32 cellular contexts compared by ENCODE assay signal in genomic region chr10:51918451-51918850, GRCh38.
DNase-seq lines count a peak whose midpoint lies in the region; ATAC-seq, FAIRE-seq and TF ChIP-seq lines count a peak whose summit lies in the region.
"Had no signal": no experiment of that assay in that cellular context is flagged by ENCODE, and none has a peak within 500 bp of the region (broad histone marks: within the 10 kb centered on the region; RNA-seq: fewer than 3 reads in every experiment).

No MANE protein-coding gene starts in this region.

- H3K27me3 ChIP-seq in SK-N-SH (ENCODE audit: insufficient read depth) (no peaks in the 10 kb centered on the region), H1 (replicated peaks in 1 of 4; ENCODE audit: control insufficient read depth in 3 of 4, extremely low read depth in 1 of 4, insufficient read depth in 3 of 4, low read length in 3 of 4) (no peaks in the 10 kb centered on the region), adrenal gland (no peaks in the 10 kb centered on the region)
- H3K27me3 ChIP-seq: esophagus muscularis mucosa, foreskin keratinocyte, left lung had no signal

- H3K4me1 Mint-ChIP-seq in neural crest cell, result peaks cover 27% of the 10 kb centered on the region
- H3K4me1 Mint-ChIP-seq: activated CD4-positive, alpha-beta T cell treated with anti-CD3 and anti-CD28 coated beads for 36 hours; memory B cell had no signal

- H2BK12ac ChIP-seq in H1 (ENCODE audit: low read depth, low read length), result no peak overlapping the region

- H3K4me2 ChIP-seq in SK-N-SH (no peak overlapping the region), H1 (ENCODE audit: insufficient read depth in 1 of 2, low read depth in 2 of 2, low read length in 2 of 2) (no peak overlapping the region)

- H3K27ac ChIP-seq in SK-N-SH (ENCODE audit: low read depth in 2 of 2, low read length in 1 of 2) (peak overlapping the region in 1 of 2 experiments; percentile 80; a peak in 2 of 4 replicates), H1 (ENCODE audit: low read depth, low read length) (no peak overlapping the region), adrenal gland (no peak overlapping the region)
- H3K27ac ChIP-seq: 22Rv1, C4-2B, esophagus muscularis mucosa, foreskin keratinocyte had no signal

- H3K9ac ChIP-seq in SK-N-SH, result no peak overlapping the region
- no peak overlapping the region for H3K9ac ChIP-seq in H1 (replicated peaks in 1 of 4; ENCODE audit: extremely low read depth in 1 of 4, low read depth in 3 of 4, low read length in 3 of 4)

- DNase-seq in SK-N-SH (no peak), H1 (ENCODE audit: low read depth in 1 of 2, low spot score in 2 of 2) (no peak), neural crest cell (ENCODE audit: low read depth, low spot score) (no peak), NCI-H2227 treated with DMSO at 0.1 percent for 48 hours (lab: John Stamatoyannopoulos, UW) (no peak), DMS153 treated with DMSO at 0.1 percent for 48 hours (lab: John Stamatoyannopoulos, UW; ENCODE audit: unreplicated experiment) (no peak), adrenal gland (no peak)
- no peak for DNase-seq in activated CD4-positive, CD25-positive, alpha-beta regulatory T cell (lab: John Stamatoyannopoulos, UW)
- DNase-seq: activated CD4-positive, alpha-beta T cell treated with anti-CD3 and anti-CD28 coated beads for 36 hours; activated CD8-positive, alpha-beta T cell treated with anti-CD3 and anti-CD28 coated beads for 36 hours; COR-L47; DMS79; foreskin keratinocyte; GDM1; left lung; MV-4-11; NCI-H1436; NCI-H2081; NCI-H345; SHP77 treated with DMSO at 0.1 percent for 48 hours; stimulated activated CD4-positive, alpha-beta T cell treated with anti-CD3 and anti-CD28 coated beads, Interleukin-15, amount 100 ng/mL, for 24 hours; stimulated activated CD4-positive, alpha-beta T cell treated with anti-CD3 and anti-CD28 coated beads, Interleukin-4, amount 100 ng/mL, for 4 hours; SW 1271 had no signal

- H2AK5ac ChIP-seq in H1 (ENCODE audit: low read depth, low read length), result no peak overlapping the region

- H3F3A ChIP-seq in SK-N-SH (replicated peaks; ENCODE audit: insufficient read depth), result no peaks in the 10 kb centered on the region

- intact Hi-C loops in adrenal gland (cut with DNase I), result no loop called here

- H3K4me1 ChIP-seq in SK-N-SH (ENCODE audit: control insufficient read depth in 1 of 2, insufficient read depth in 2 of 2, low read depth in 1 of 2, low read length in 1 of 2) (peaks cover 0 to 6% of the 10 kb centered on the region in 2 experiments; a peak in 2 of 4 replicates), H1 (replicated peaks in 1 of 4; ENCODE audit: control insufficient read depth in 3 of 4, insufficient read depth in 4 of 4, low read length in 3 of 4) (peaks cover 0 to 14% (median 3%) of the 10 kb centered on the region in 4 experiments; a peak in 4 of 7 replicates), adrenal gland (replicated peaks in 1 of 2) (peaks cover 0 to 7% of the 10 kb centered on the region in 2 donors)
- H3K4me1 ChIP-seq: esophagus muscularis mucosa, foreskin keratinocyte, left lung had no signal

- no peaks in the 10 kb centered on the region for H3K23me2 ChIP-seq in H1 (ENCODE audit: low read depth, low read length)

- H4K91ac ChIP-seq in H1 (replicated peaks; ENCODE audit: insufficient read length, low read length), result no peak overlapping the region

- H4K20me1 ChIP-seq in SK-N-SH (ENCODE audit: insufficient read depth) (no peaks in the 10 kb centered on the region), H1 (replicated peaks in 1 of 2; ENCODE audit: control insufficient read depth in 1 of 2, insufficient read depth in 2 of 2, low read length in 2 of 2) (no peaks in the 10 kb centered on the region)

- no peaks in the 10 kb centered on the region for H3K79me1 ChIP-seq in H1 (ENCODE audit: low read depth, low read length)

- H3K23ac ChIP-seq in H1 (ENCODE audit: insufficient read length), result no peak overlapping the region

- no peak overlapping the region for H3K4ac ChIP-seq in H1 (replicated peaks; ENCODE audit: insufficient read length, low read depth, low read length)

- H4K8ac ChIP-seq in H1 (ENCODE audit: extremely low read depth, insufficient read depth, low read length), result no peak overlapping the region

- TF ChIP-seq EP300 in SK-N-SH (IDR thresholded peaks at IDR 0.05; ENCODE audit: borderline replicate concordance in 1 of 2, low read depth in 1 of 2, low read length in 1 of 2), result no peak
- no peak for TF ChIP-seq EP300 in H1 (IDR thresholded peaks at IDR 0.05; ENCODE audit: borderline replicate concordance in 1 of 2, low read depth in 2 of 2, low read length in 2 of 2)

- no peak overlapping the region for H2BK15ac ChIP-seq in H1 (ENCODE audit: low read length)

- H4K5ac ChIP-seq in H1 (ENCODE audit: insufficient read length, low read depth, low read length), result no peak overlapping the region

- H3K27ac Mint-ChIP-seq in neural crest cell (ENCODE audit: unreplicated experiment), result peak overlapping the region; percentile 30
- H3K27ac Mint-ChIP-seq: activated CD4-positive, alpha-beta T cell treated with anti-CD3 and anti-CD28 coated beads for 36 hours; activated CD8-positive, alpha-beta T cell treated with anti-CD3 and anti-CD28 coated beads for 36 hours; activated naive CD8-positive, alpha-beta T cell; memory B cell had no signal

- H3K36me3 ChIP-seq in SK-N-SH (replicated peaks in 1 of 2; ENCODE audit: control insufficient read depth in 1 of 2, insufficient read depth in 2 of 2, low read length in 1 of 2), result no peaks in the 10 kb centered on the region
- H3K36me3 ChIP-seq in H1 (ENCODE audit: control insufficient read depth in 2 of 4, insufficient read depth in 4 of 4, low read length in 3 of 4), result no peaks in the 10 kb centered on the region
- H3K36me3 ChIP-seq in adrenal gland (replicated peaks in 1 of 2), result no peaks in the 10 kb centered on the region
- H3K36me3 ChIP-seq: esophagus muscularis mucosa, left lung had no signal

- H3K79me2 ChIP-seq in SK-N-SH (ENCODE audit: insufficient read depth) (no peaks in the 10 kb centered on the region), H1 (ENCODE audit: control insufficient read depth in 1 of 2, insufficient read depth in 2 of 2, low read length in 2 of 2) (no peaks in the 10 kb centered on the region)

- no peak overlapping the region for H3K18ac ChIP-seq in H1 (ENCODE audit: extremely low read depth, low read length)

- H3K9me3 Mint-ChIP-seq in neural crest cell, result no peaks in the 10 kb centered on the region
- H3K9me3 Mint-ChIP-seq: activated CD8-positive, alpha-beta T cell treated with anti-CD3 and anti-CD28 coated beads for 36 hours; memory B cell had no signal

- H3K56ac ChIP-seq in H1 (replicated peaks; ENCODE audit: insufficient read length, low read depth, low read length), result no peak overlapping the region

- no peaks in the 10 kb centered on the region for H3K9me2 ChIP-seq in SK-N-SH

- H3K4me3 Mint-ChIP-seq in neural crest cell, result peak overlapping the region; percentile 31
- H3K4me3 Mint-ChIP-seq: activated CD4-positive, alpha-beta T cell treated with anti-CD3 and anti-CD28 coated beads for 36 hours; activated CD8-positive, alpha-beta T cell treated with anti-CD3 and anti-CD28 coated beads for 36 hours; activated naive CD8-positive, alpha-beta T cell; memory B cell had no signal

- peak; percentile 58 for FAIRE-seq in H1 (lab: Jason Lieb, UNC)
- FAIRE-seq: GM19239, H54, islet of Langerhans had no signal

- H3K9me3 ChIP-seq in SK-N-SH, result no peaks in the 10 kb centered on the region
- no peaks in the 10 kb centered on the region for H3K9me3 ChIP-seq in H1 (ENCODE audit: insufficient read depth in 2 of 2, low read depth in 1 of 2, low read length in 1 of 2)
- H3K9me3 ChIP-seq in adrenal gland (replicated peaks in 1 of 3), result no peaks in the 10 kb centered on the region
- H3K9me3 ChIP-seq: esophagus muscularis mucosa, left lung had no signal

- peak; percentile 47 for ATAC-seq in SK-N-SH treated with all-trans-retinoic acid at 6 μM for 48 hours
- ATAC-seq: activated CD4-positive, alpha-beta T cell treated with anti-CD3 and anti-CD28 coated beads for 36 hours; activated CD8-positive, alpha-beta T cell treated with anti-CD3 and anti-CD28 coated beads for 36 hours; foreskin keratinocyte; left lung; Panc1 had no signal

- WGBS in SK-N-SH (ENCODE audit: low lambda C conversion rate), result 12% methylated on average over 2 of the region's 2 CpGs
- 50% methylated on average over 2 of the region's 2 CpGs; no CpG with 5 or more reads in 1 of the 2 experiments for WGBS in H1 (ENCODE audit: extremely low coverage in 1 of 2, insufficient coverage in 1 of 2, insufficient read length in 1 of 2, insufficient replicate concordance in 2 of 2, low coverage in 1 of 2, low lambda C conversion rate in 2 of 2, missing lambda C conversion rate in 1 of 2), 2 experiments
- WGBS in adrenal gland, 4 donors, result 33 to 55% (median 42%) methylated on average over 2 of the region's 2 CpGs

- H3K14ac ChIP-seq in H1 (ENCODE audit: insufficient read length), result no peak overlapping the region

- H2BK120ac ChIP-seq in H1 (replicated peaks; ENCODE audit: low read depth, low read length), result no peak overlapping the region

- H3K36me3 Mint-ChIP-seq in neural crest cell (ENCODE audit: low read depth), result no peaks in the 10 kb centered on the region
- H3K36me3 Mint-ChIP-seq: activated naive CD8-positive, alpha-beta T cell; memory B cell had no signal

- H2BK20ac ChIP-seq in H1 (ENCODE audit: low read length), result no peak overlapping the region

- TF ChIP-seq RAD21 in SK-N-SH (IDR thresholded peaks at IDR 0.05; ENCODE audit: low read length) (no peak), H1 (IDR thresholded peaks at IDR 0.05 in 1 of 2, conservative IDR thresholded peaks at IDR 0.05 in 1 of 2; ENCODE audit: low read depth in 2 of 2, low read length in 2 of 2) (no peak)

- H3K4me3 ChIP-seq in SK-N-SH (ENCODE audit: low read depth in 2 of 2, low read length in 1 of 2) (no peak overlapping the region), H1 (ENCODE audit: extremely low read depth in 1 of 4, insufficient read depth in 2 of 4, low read depth in 3 of 4, low read length in 4 of 4) (no peak overlapping the region), adrenal gland (no peak overlapping the region)
- H3K4me3 ChIP-seq: esophagus muscularis mucosa, left lung had no signal

- no peaks in the 10 kb centered on the region for H3K27me3 Mint-ChIP-seq in neural crest cell (ENCODE audit: low read depth)
- H3K27me3 Mint-ChIP-seq: activated naive CD8-positive, alpha-beta T cell; memory B cell had no signal

- H2BK5ac ChIP-seq in H1 (ENCODE audit: low read depth, low read length), result no peak overlapping the region

- POLR2A ChIA-PET in SK-N-SH (lab: Yijun Ruan, JAX), result interaction anchor here (1.3 kb wide), 1 partner anchor 12 kb away, joined by 3 read pairs; no protein-coding TSS in a partner anchor
- POLR2A ChIA-PET in H1 (lab: Charles Lee; ENCODE audit: partially characterized antibody), result interaction anchor here (0.5 kb wide), 1 partner anchor 11 kb away, joined by 3 read pairs; no protein-coding TSS in a partner anchor

- no peak for TF ChIP-seq CTCF in SK-N-SH (IDR thresholded peaks at IDR 0.05)
- TF ChIP-seq CTCF in H1 (IDR thresholded peaks at IDR 0.05; ENCODE audit: control extremely low read depth in 1 of 3, insufficient read depth in 1 of 3, low read depth in 1 of 3, low read length in 3 of 3), result no peak
- no peak for TF ChIP-seq CTCF in neural crest cell (conservative IDR thresholded peaks at IDR 0.05)
- no peak for TF ChIP-seq CTCF in adrenal gland (IDR thresholded peaks at IDR 0.05)

- no peak for TF ChIP-seq POLR2A in H1 (IDR thresholded peaks at IDR 0.05; ENCODE audit: control extremely low read depth in 1 of 2, low read depth in 2 of 2, low read length in 2 of 2)
- TF ChIP-seq POLR2A in adrenal gland (IDR thresholded peaks at IDR 0.05), result no peak

- H2AFZ ChIP-seq in SK-N-SH (ENCODE audit: low read depth) (no peak overlapping the region), H1 (ENCODE audit: low read length) (no peak overlapping the region)

- CTCF ChIA-PET in SK-N-SH (lab: Yijun Ruan, JAX) (interaction anchor here (0.7 to 1.4 kb wide), 5 partner anchors 11 to 897 kb away, joined by 3 to 5 read pairs (median 5); no protein-coding TSS in a partner anchor), H1 (lab: Charles Lee; ENCODE audit: partially characterized antibody) (interaction anchor here (0.6 to 1.6 kb wide), 3 partner anchors 11 to 42 kb away, joined by 3 read pairs; no protein-coding TSS in a partner anchor)
